In the genomic region with DNA sequence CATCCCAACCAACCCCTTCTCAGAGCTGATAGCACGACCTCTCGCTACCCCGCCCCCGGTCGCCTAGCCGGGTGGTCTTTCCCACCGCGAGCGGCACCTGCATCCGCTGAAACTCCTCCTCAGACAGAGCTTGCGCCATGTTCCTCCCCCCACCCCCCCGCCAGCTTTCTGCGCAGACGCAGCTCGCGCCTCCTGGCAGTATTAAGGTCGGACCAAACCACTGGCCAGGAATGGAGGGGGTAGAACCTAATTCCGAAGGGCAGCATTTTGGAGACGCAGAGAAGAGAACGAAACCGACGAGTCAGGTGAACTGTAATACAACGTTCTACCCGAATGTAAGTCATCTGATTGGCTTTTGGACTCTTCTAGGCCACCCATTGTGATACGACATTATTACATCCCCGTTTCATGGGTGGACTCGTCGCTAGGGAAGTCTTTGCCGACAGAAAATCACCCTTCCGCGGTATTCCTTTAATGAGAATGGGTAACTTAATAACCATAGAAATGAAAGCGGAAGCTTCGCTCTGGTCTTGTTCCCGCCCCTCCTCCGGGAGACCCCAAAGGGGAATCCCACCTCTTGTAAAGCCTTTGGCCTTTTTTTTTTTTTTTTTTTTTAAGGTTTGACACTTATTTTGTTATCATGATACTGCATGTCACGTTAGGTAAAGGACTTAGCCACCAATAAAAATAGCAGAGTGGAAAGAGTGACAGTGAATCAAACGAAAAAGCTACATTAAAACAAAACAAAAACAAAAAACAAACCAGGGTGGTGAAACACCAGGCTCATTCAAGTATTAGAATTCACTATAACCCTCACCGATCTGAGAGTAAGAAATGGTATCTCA, we compare ENCODE assay signal across 8 cellular contexts. TPM values are rescaled to one million over a fixed set of nuclear protein-coding genes. Genes with fewer than 3 reads are reported as not detected.
A peak's percentile ranks its signal among the peaks of the same experiment; 100 is the strongest.
DNase-seq lines count a peak whose midpoint lies in the region; TF ChIP-seq lines count a peak whose summit lies in the region.

GRIPAP1 (minus strand) TSS at position 174 of the 845 bp plus-strand sequence; CDS start at position 139, 35 bp downstream.

- H3K36me3 Mint-ChIP-seq in nephron (ENCODE audit: low read depth): peaks cover 32% of the 10 kb centered on the region
- peaks cover 25% of the 10 kb centered on the region for H3K36me3 Mint-ChIP-seq in stimulated activated naive CD8-positive, alpha-beta T cell treated with anti-CD3 and anti-CD28 coated beads, Interleukin-15, Interleukin-2, amounts not matched to agents 100 ng/mL and 50 ng/mL, for 24 hours (ENCODE audit: low read depth)

- H3K79me2 ChIP-seq in DOHH2 (ENCODE audit: control insufficient read depth, low read length) (peaks cover 20% of the 10 kb centered on the region), GM23248 (ENCODE audit: insufficient read depth) (peaks cover 16% of the 10 kb centered on the region)

- peaks cover 21% of the 10 kb centered on the region for H3K4me1 ChIP-seq in DOHH2 (ENCODE audit: control insufficient read depth, low read length)
- no peaks in the 10 kb centered on the region for H3K4me1 ChIP-seq in GM23248 (ENCODE audit: insufficient read depth)

- in situ Hi-C loops in GM23248 (cut with MboI): no loop called here

- peak; percentile 70; the same call in 1 of the 2 replicates for TF ChIP-seq POLR2A in Raji (IDR thresholded peaks at IDR 0.05; ENCODE audit: insufficient read depth, low read depth, low read length)

- TF ChIP-seq CTCF in DOHH2 (IDR thresholded peaks at IDR 0.05; ENCODE audit: low read depth, low read length, poor library complexity, severe bottlenecking) (no peak), LNCaP clone FGC (IDR thresholded peaks at IDR 0.05; ENCODE audit: control insufficient read depth, extremely low read depth, insufficient read depth) (no peak), fibroblast of pulmonary artery (IDR thresholded peaks at IDR 0.05; ENCODE audit: low read length, missing control alignments) (no peak), nephron (IDR thresholded peaks at IDR 0.05; ENCODE audit: unreplicated experiment in 3 of 3) (no peak)

- H3K27me3 ChIP-seq in DOHH2 (ENCODE audit: control insufficient read depth, low read length) (no peaks in the 10 kb centered on the region), GM23248 (replicated peaks; ENCODE audit: insufficient read depth) (no peaks in the 10 kb centered on the region)

- H3K9me3 ChIP-seq in DOHH2 (ENCODE audit: control insufficient read depth, insufficient read depth, low read length) (no peaks in the 10 kb centered on the region), GM23248 (ENCODE audit: low read depth) (no peaks in the 10 kb centered on the region)

- peaks cover 7% of the 10 kb centered on the region for H3K4me1 Mint-ChIP-seq in nephron
- H3K4me1 Mint-ChIP-seq in stimulated activated naive CD8-positive, alpha-beta T cell treated with anti-CD3 and anti-CD28 coated beads, Interleukin-15, Interleukin-2, amounts not matched to agents 100 ng/mL and 50 ng/mL, for 24 hours (ENCODE audit: low read depth): peaks cover 35% of the 10 kb centered on the region

- H3F3A ChIP-seq in DOHH2 (ENCODE audit: control insufficient read depth, insufficient read depth) (no peaks in the 10 kb centered on the region), GM23248 (ENCODE audit: insufficient read depth) (no peaks in the 10 kb centered on the region)

- H2AFZ ChIP-seq in GM23248: peak within 1 kb of the TSS; percentile 87

- DNase-seq in GM23248 (peak; percentile 85), LNCaP clone FGC (ENCODE audit: low read depth) (peak; percentile 75), fibroblast of pulmonary artery (ENCODE audit: low read depth) (peak; percentile 97)
- peak; percentile 62 for DNase-seq in activated T-helper 9 cell treated with anti-CD3 and anti-CD28 coated beads, Interleukin-2, amount 50 U/mL, for 16 hours (ENCODE audit: low read depth)

- peaks cover 23% of the 10 kb centered on the region for H3K9me3 Mint-ChIP-seq in nephron
- H3K9me3 Mint-ChIP-seq in stimulated activated naive CD8-positive, alpha-beta T cell treated with anti-CD3 and anti-CD28 coated beads, Interleukin-15, Interleukin-2, amounts not matched to agents 100 ng/mL and 50 ng/mL, for 24 hours: no peaks in the 10 kb centered on the region

- H3K4me3 Mint-ChIP-seq in nephron: peak within 1 kb of the TSS; percentile 98
- H3K4me3 Mint-ChIP-seq in stimulated activated naive CD8-positive, alpha-beta T cell treated with anti-CD3 and anti-CD28 coated beads, Interleukin-15, Interleukin-2, amounts not matched to agents 100 ng/mL and 50 ng/mL, for 24 hours: peak within 1 kb of the TSS; percentile 98

- H3K9me2 ChIP-seq in DOHH2 (replicated peaks; ENCODE audit: control insufficient read depth, low read length): no peaks in the 10 kb centered on the region; the same call in 1 of the 2 replicates
- H3K9me2 ChIP-seq in GM23248 (ENCODE audit: insufficient read depth): no peaks in the 10 kb centered on the region

- H3K27ac Mint-ChIP-seq in nephron: peak within 1 kb of the TSS; percentile 98 to 100 (median 99)
- peak within 1 kb of the TSS; percentile 98 for H3K27ac Mint-ChIP-seq in stimulated activated naive CD8-positive, alpha-beta T cell treated with anti-CD3 and anti-CD28 coated beads, Interleukin-15, Interleukin-2, amounts not matched to agents 100 ng/mL and 50 ng/mL, for 24 hours

- H3K9ac ChIP-seq in GM23248: peak within 1 kb of the TSS; percentile 91

- H3K27me3 Mint-ChIP-seq in nephron (ENCODE audit: low read depth): no peaks in the 10 kb centered on the region
- H3K27me3 Mint-ChIP-seq in stimulated activated naive CD8-positive, alpha-beta T cell treated with anti-CD3 and anti-CD28 coated beads, Interleukin-15, Interleukin-2, amounts not matched to agents 100 ng/mL and 50 ng/mL, for 24 hours: no peaks in the 10 kb centered on the region

- peak within 1 kb of the TSS; percentile 78 for H3K27ac ChIP-seq in DOHH2 (ENCODE audit: low read depth, low read length)
- peak within 1 kb of the TSS; percentile 94 for H3K27ac ChIP-seq in GM23248

- WGBS in GM23248 (ENCODE audit: low coverage in 1 of 2, low lambda C conversion rate in 2 of 2, missing lambda C conversion rate in 2 of 2), 2 experiments: 1% methylated on average over 33 to 38 of the region's 38 CpGs

- H3K36me3 ChIP-seq in DOHH2 (ENCODE audit: control insufficient read depth, low read length) (peaks cover 29% of the 10 kb centered on the region), GM23248 (ENCODE audit: low read depth) (no peaks in the 10 kb centered on the region)

- H4K20me1 ChIP-seq in DOHH2 (ENCODE audit: control insufficient read depth, insufficient read depth, low read depth, low read length) (no peaks in the 10 kb centered on the region), GM23248 (ENCODE audit: insufficient read depth) (no peaks in the 10 kb centered on the region)

- peak within 1 kb of the TSS; percentile 99 for H3K4me3 ChIP-seq in DOHH2 (ENCODE audit: low read length)
- H3K4me3 ChIP-seq in GM23248: peak within 1 kb of the TSS; percentile 97
- peak within 1 kb of the TSS; percentile 93 for H3K4me3 ChIP-seq in LNCaP clone FGC (ENCODE audit: low read depth, low read length)
- peak within 1 kb of the TSS; percentile 84 for H3K4me3 ChIP-seq in fibroblast of pulmonary artery (replicated peaks; ENCODE audit: low read depth, low read length)

- H3K4me2 ChIP-seq in DOHH2 (ENCODE audit: low read length) (peak within 1 kb of the TSS; percentile 80), GM23248 (ENCODE audit: unreplicated experiment) (peak within 1 kb of the TSS; percentile 80)

RNA-seq across cellular contexts. Expression of gene GRIPAP1, which starts in this region (rescaled TPM):
- total RNA-seq in GM23248 (2014; rRNA removed; shearing (Covaris generic)): 16.5 and 31.6 TPM in 2 replicates
- polyA plus RNA-seq in GM23248 (2016; fragmentation: Nextera tagmentation; extraction: Ambion mirVana): 16.5 and 21.8 TPM in 2 replicates

Comparison
In these comparisons a context has a peak if more than half of its experiments do, and no peak if none do; other contexts are left out.
1. Peak in every context shown above with its lines: DNase-seq, H3K4me3 ChIP-seq and H3K27ac ChIP-seq.